Comparison of ENCODE assay signal across 32 cellular contexts in genomic region chr11:123135863-123136446, GRCh38. TPM values are rescaled to one million over a fixed set of nuclear protein-coding genes. Genes with fewer than 3 reads are reported as not detected.
DNase-seq lines count a peak whose midpoint lies in the region; ATAC-seq and TF ChIP-seq lines count a peak whose summit lies in the region.
"Had no signal": no experiment of that assay in that cellular context is flagged by ENCODE, and none has a peak within 500 bp of the region (broad histone marks: within the 10 kb centered on the region; RNA-seq: fewer than 3 reads in every experiment).

No MANE protein-coding gene starts in this region.

- H3K56ac ChIP-seq in mesendoderm (ENCODE audit: low read length) = no peak overlapping the region

- in situ Hi-C loops in GM23248 (cut with MboI) = no loop called here

- H3K79me2 ChIP-seq in GM23248 (ENCODE audit: insufficient read depth) = peaks cover 65% of the 10 kb centered on the region
- no peaks in the 10 kb centered on the region for H3K79me2 ChIP-seq in mesendoderm (ENCODE audit: control insufficient read depth, insufficient read depth, low read length)

- H3K27me3 ChIP-seq in GM23248 (replicated peaks; ENCODE audit: insufficient read depth) (no peaks in the 10 kb centered on the region), mesendoderm (ENCODE audit: insufficient read depth, low read length, poor library complexity) (no peaks in the 10 kb centered on the region), subcutaneous abdominal adipose tissue (ENCODE audit: control insufficient read depth in 5 of 5, insufficient read depth in 4 of 5, low read length in 5 of 5) (no peaks in the 10 kb centered on the region)
- H3K27me3 ChIP-seq: adrenal gland, body of pancreas, dorsolateral prefrontal cortex, MG63 had no signal

- H3K36me3 ChIP-seq in GM23248 (ENCODE audit: low read depth) (no peaks in the 10 kb centered on the region; the same call in 1 of the 2 replicates), mesendoderm (ENCODE audit: control insufficient read depth, insufficient read depth, low read length) (no peaks in the 10 kb centered on the region), subcutaneous abdominal adipose tissue (ENCODE audit: control insufficient read depth in 5 of 5, insufficient read depth in 5 of 5, low read length in 5 of 5) (no peaks in the 10 kb centered on the region)
- H3K36me3 ChIP-seq: adrenal gland, prostate gland had no signal

- ATAC-seq in GM19463 (IDR thresholded peaks at IDR 0.05; ENCODE audit: unreplicated experiment) = no peak
- ATAC-seq: activated CD4-positive, alpha-beta T cell treated with anti-CD3 and anti-CD28 coated beads for 36 hours; activated CD8-positive, alpha-beta T cell treated with anti-CD3 and anti-CD28 coated beads for 36 hours; body of pancreas; left colon; stimulated activated naive B cell treated with anti-CD40 and anti-IgM and Interleukin-4, amounts not matched to agents 10 μg/mL and 1 μg/mL and 100 μg/mL, for 72 hours had no signal

- H2AFZ ChIP-seq in GM23248 = no peak overlapping the region

- no peak overlapping the region for H3K23ac ChIP-seq in mesendoderm (ENCODE audit: low read length)

- no peak overlapping the region for H2AK5ac ChIP-seq in mesendoderm (ENCODE audit: low read length)

- H3K9ac ChIP-seq in GM23248 (peak overlapping the region; percentile 52), mesendoderm (ENCODE audit: low read length) (no peak overlapping the region), subcutaneous abdominal adipose tissue (ENCODE audit: low read length in 5 of 5) (no peak overlapping the region)

- H3K4me1 ChIP-seq in GM23248 (ENCODE audit: insufficient read depth) = peaks cover 75% of the 10 kb centered on the region
- H3K4me1 ChIP-seq in mesendoderm (ENCODE audit: control insufficient read depth, low read depth, low read length) = peaks cover 5% of the 10 kb centered on the region
- peaks cover 0 to 38% (median 18%) of the 10 kb centered on the region in 5 donors for H3K4me1 ChIP-seq in subcutaneous abdominal adipose tissue (ENCODE audit: control insufficient read depth in 5 of 5, insufficient read depth in 5 of 5, low read length in 5 of 5)
- H3K4me1 ChIP-seq: body of pancreas, prostate gland had no signal

- H4K8ac ChIP-seq in mesendoderm (ENCODE audit: low read depth, low read length) = no peak overlapping the region

- no peak overlapping the region for H2BK120ac ChIP-seq in mesendoderm (ENCODE audit: low read depth, low read length)

- WGBS in GM23248 (ENCODE audit: low coverage in 1 of 2, low lambda C conversion rate in 2 of 2, missing lambda C conversion rate in 2 of 2), 2 experiments = 23 to 28% methylated on average over 15 to 18 of the region's 18 CpGs
- WGBS in mesendoderm (ENCODE audit: extremely low coverage, insufficient coverage, low lambda C conversion rate) = no CpG with 5 or more reads among the region's 18 CpGs

- H3K9me2 ChIP-seq in GM23248 (ENCODE audit: insufficient read depth) = no peaks in the 10 kb centered on the region

- H3K79me1 ChIP-seq in mesendoderm (ENCODE audit: low read length) = peaks cover 5% of the 10 kb centered on the region

- no peak for TF ChIP-seq CTCF in fibroblast of the aortic adventitia (IDR thresholded peaks at IDR 0.05; ENCODE audit: insufficient read depth, low read length)

- peaks cover 59% of the 10 kb centered on the region for H3F3A ChIP-seq in GM23248 (ENCODE audit: insufficient read depth)

- H2BK5ac ChIP-seq in mesendoderm (ENCODE audit: low read length) = no peak overlapping the region

- peak overlapping the region; percentile 4; the same call in 1 of the 2 replicates for H3K4me3 ChIP-seq in GM23248
- H3K4me3 ChIP-seq in fibroblast of the aortic adventitia (ENCODE audit: low read depth, low read length) = peak overlapping the region; percentile 9
- H3K4me3 ChIP-seq in mesendoderm (ENCODE audit: low read length) = no peak overlapping the region
- H3K4me3 ChIP-seq in subcutaneous abdominal adipose tissue (ENCODE audit: low read depth in 1 of 5, low read length in 5 of 5) = peak overlapping the region in 3 of 5 donors; percentile 2 to 27 (median 22)
- H3K4me3 ChIP-seq: adrenal gland, body of pancreas, dorsolateral prefrontal cortex, MG63, prostate gland had no signal

- H3K9me3 ChIP-seq in GM23248 (ENCODE audit: low read depth) = no peaks in the 10 kb centered on the region
- H3K9me3 ChIP-seq in subcutaneous abdominal adipose tissue (ENCODE audit: control insufficient read depth in 5 of 5, low read length in 5 of 5) = no peaks in the 10 kb centered on the region
- H3K9me3 ChIP-seq: adrenal gland, body of pancreas, MG63, prostate gland had no signal

- H4K20me1 ChIP-seq in GM23248 (ENCODE audit: insufficient read depth) = no peaks in the 10 kb centered on the region

- H3K4me2 ChIP-seq in GM23248 (ENCODE audit: unreplicated experiment) (peak overlapping the region; percentile 43), mesendoderm (ENCODE audit: low read length) (no peak overlapping the region)

- peak overlapping the region; percentile 64 for H3K18ac ChIP-seq in mesendoderm (ENCODE audit: low read length)

- H3K27ac ChIP-seq in GM23248 (peak overlapping the region; percentile 95), mesendoderm (ENCODE audit: low read depth, low read length) (no peak overlapping the region), subcutaneous abdominal adipose tissue (ENCODE audit: low read depth, low read length) (peak overlapping the region; percentile 80)
- H3K27ac ChIP-seq: body of pancreas, dorsolateral prefrontal cortex, HL-60, prostate gland had no signal

- H4K5ac ChIP-seq in mesendoderm (ENCODE audit: low read length) = no peak overlapping the region

- peak overlapping the region; percentile 64 for H3K4ac ChIP-seq in mesendoderm (ENCODE audit: low read depth, low read length)

- H2BK15ac ChIP-seq in mesendoderm (replicated peaks; ENCODE audit: low read depth) = no peak overlapping the region

- DNase-seq in GM23248 (peak; percentile 70), fibroblast of the aortic adventitia (ENCODE audit: low read depth) (peak; percentile 91), mesendoderm (no peak), cerebellar cortex (ENCODE audit: low spot score) (no peak)
- no peak for DNase-seq in stimulated activated CD8-positive, alpha-beta memory T cell treated with anti-CD3 and anti-CD28 coated beads, Interleukin-4, amount 100 ng/mL, for 48 hours
- DNase-seq: ACHN; activated CD4-positive, alpha-beta T cell treated with anti-CD3 and anti-CD28 coated beads for 36 hours; activated CD8-positive, alpha-beta memory T cell treated with anti-CD3 and anti-CD28 coated beads, Interleukin-2, amount 50 U/mL, for 48 hours; activated CD8-positive, alpha-beta T cell treated with anti-CD3 and anti-CD28 coated beads for 36 hours; activated naive CD4-positive, alpha-beta T cell treated with anti-CD3 and anti-CD28 coated beads for 36 hours; adrenal gland; body of pancreas; DMS 273 treated with DMSO at 0.1 percent for 48 hours; dorsolateral prefrontal cortex; H7; hypothalamus; KBM-7; left colon; MG63; naive B cell; NCI-H2081; NCI-H526 treated with DMSO at 0.1 percent for 48 hours; nucleus accumbens; SHP77 treated with DMSO at 0.1 percent for 48 hours; stimulated activated naive B cell treated with anti-CD40 and anti-IgM and Interleukin-4, amounts not matched to agents 10 μg/mL and 1 μg/mL and 100 μg/mL, for 72 hours; SW 1271; T-helper 9 cell had no signal

RNA-seq across cellular contexts. Expression of gene CLMP, which starts 59.1 kb away (rescaled TPM):
- total RNA-seq in GM23248 (2014; rRNA removed; shearing (Covaris generic)) = 195 and 215 TPM in 2 replicates
- 159 and 166 TPM in 2 replicates for polyA plus RNA-seq in GM23248 (2016; fragmentation: Nextera tagmentation; extraction: Ambion mirVana)
- 187 and 235 TPM in 2 replicates for total RNA-seq in fibroblast of the aortic adventitia (ENCODE audit: low replicate concordance)
- polyA plus RNA-seq in mesendoderm (2013, experiment 1 of 2) = 35.1 TPM
- polyA plus RNA-seq in mesendoderm (2013, experiment 2 of 2) = 38.9 TPM
- total RNA-seq: activated T-helper 1 cell treated with anti-CD3 and anti-CD28 coated beads, Interleukin-12 subunit alpha, Interleukin-12 subunit beta, Interleukin-2, Interleukin-4 antibody, amounts not matched to agents 30 ng/mL and 10 ng/mL and 1 ng/mL, durations not matched to agents 14 hours and 24 hours and 36 hours had no signal

Comparison
In these comparisons a context has a peak if more than half of its experiments do, and no peak if none do; other contexts are left out.
1. DNase-seq: peak in GM23248 (single experiment) and fibroblast of the aortic adventitia (single experiment); none in mesendoderm (single experiment), stimulated activated CD8-positive, alpha-beta memory T cell treated with anti-CD3 and anti-CD28 coated beads, Interleukin-4, amount 100 ng/mL, for 48 hours (single experiment) and cerebellar cortex (single experiment).